In genomic region chr10:30528427-30528782, GRCh38 we compare ENCODE assay signal across 16 cellular contexts.
DNase-seq lines count a peak whose midpoint lies in the region; ATAC-seq and TF ChIP-seq lines count a peak whose summit lies in the region.
"Had no signal": no experiment of that assay in that cellular context is flagged by ENCODE, and none has a peak within 500 bp of the region (broad histone marks: within the 10 kb centered on the region; RNA-seq: fewer than 3 reads in every experiment).

No MANE protein-coding gene starts in this region.

- peak overlapping the region; percentile 21 to 46 for H3K4me3 Mint-ChIP-seq in activated T-cell treated with anti-CD3 and anti-CD28 coated beads, Interleukin-2, amount 50 U/mL, for 72 hours
- peak overlapping the region; percentile 70 for H3K4me3 Mint-ChIP-seq in central memory CD8-positive, alpha-beta T cell
- no peak overlapping the region for H3K4me3 Mint-ChIP-seq in stimulated activated memory B cell treated with anti-CD40 and anti-IgM and Interleukin-4, amounts not matched to agents 10 μg/mL and 1 μg/mL and 100 μg/mL, for 72 hours

- H2AFZ ChIP-seq in osteoblast (ENCODE audit: low read length) = no peak overlapping the region

- DNase-seq in activated T-cell treated with anti-CD3 and anti-CD28 coated beads, Interleukin-2, amount 50 U/mL, for 72 hours = no peak
- no peak for DNase-seq in activated T-cell treated with anti-CD3 and anti-CD28 coated beads, Interleukin-2, amount 50 U/mL, for 1 hour
- no peak for DNase-seq in central memory CD8-positive, alpha-beta T cell (ENCODE audit: low spot score in 2 of 2)
- DNase-seq in osteoblast (ENCODE audit: insufficient read length, low spot score, missing footprints) = no peak
- no peak for DNase-seq in BE2C
- DNase-seq in retina = no peak
- DNase-seq: activated CD4-positive, alpha-beta T cell treated with anti-CD3 and anti-CD28 coated beads for 48 hours; activated gamma-delta T cell; midbrain; NCI-H1417; NCI-H226; NK-92 treated with Interleukin-12 subunit alpha and Interleukin-12 subunit beta, amount 100 ng/mL, for 24 hours had no signal

- H3K27me3 Mint-ChIP-seq in activated T-cell treated with anti-CD3 and anti-CD28 coated beads, Interleukin-2, amount 50 U/mL, for 72 hours (ENCODE audit: low read depth) = no peaks in the 10 kb centered on the region
- no peaks in the 10 kb centered on the region for H3K27me3 Mint-ChIP-seq in central memory CD8-positive, alpha-beta T cell
- H3K27me3 Mint-ChIP-seq in stimulated activated memory B cell treated with anti-CD40 and anti-IgM and Interleukin-4, amounts not matched to agents 10 μg/mL and 1 μg/mL and 100 μg/mL, for 72 hours = no peaks in the 10 kb centered on the region

- H4K20me1 ChIP-seq in osteoblast (ENCODE audit: insufficient read depth, low read length) = no peaks in the 10 kb centered on the region

- H3K27me3 ChIP-seq in osteoblast (ENCODE audit: insufficient read depth, low read length) (no peaks in the 10 kb centered on the region), BE2C (0 out of 2 replicates have a peak, but pooled peaks cover 4% of the 10 kb centered on the region)
- H3K27me3 ChIP-seq: breast epithelium had no signal

- H3K4me3 ChIP-seq in osteoblast (ENCODE audit: insufficient read depth, low read length) = no peak overlapping the region
- H3K4me3 ChIP-seq in BE2C (ENCODE audit: low read depth, low read length) = no peak overlapping the region
- H3K4me3 ChIP-seq: breast epithelium had no signal

- TF ChIP-seq CTCF in osteoblast (IDR thresholded peaks at IDR 0.05; ENCODE audit: extremely low read depth, low read depth, low read length) (no peak), BE2C (IDR thresholded peaks at IDR 0.05; ENCODE audit: low read depth, low read length) (no peak)

- H3K79me2 ChIP-seq in osteoblast (ENCODE audit: insufficient read depth, low read length) = no peaks in the 10 kb centered on the region

- peaks cover 70% of the 10 kb centered on the region for H3K4me1 Mint-ChIP-seq in activated T-cell treated with anti-CD3 and anti-CD28 coated beads, Interleukin-2, amount 50 U/mL, for 72 hours (ENCODE audit: low read depth)
- peaks cover 75% of the 10 kb centered on the region for H3K4me1 Mint-ChIP-seq in central memory CD8-positive, alpha-beta T cell
- H3K4me1 Mint-ChIP-seq in stimulated activated memory B cell treated with anti-CD40 and anti-IgM and Interleukin-4, amounts not matched to agents 10 μg/mL and 1 μg/mL and 100 μg/mL, for 72 hours = peaks cover 61% of the 10 kb centered on the region

- no peaks in the 10 kb centered on the region for H3K36me3 Mint-ChIP-seq in activated T-cell treated with anti-CD3 and anti-CD28 coated beads, Interleukin-2, amount 50 U/mL, for 72 hours (ENCODE audit: insufficient read depth in 2 of 2)
- peaks cover 19% of the 10 kb centered on the region for H3K36me3 Mint-ChIP-seq in central memory CD8-positive, alpha-beta T cell (ENCODE audit: insufficient read depth)
- H3K36me3 Mint-ChIP-seq in stimulated activated memory B cell treated with anti-CD40 and anti-IgM and Interleukin-4, amounts not matched to agents 10 μg/mL and 1 μg/mL and 100 μg/mL, for 72 hours = no peaks in the 10 kb centered on the region

- H3K9me3 Mint-ChIP-seq in activated T-cell treated with anti-CD3 and anti-CD28 coated beads, Interleukin-2, amount 50 U/mL, for 72 hours = no peaks in the 10 kb centered on the region
- no peaks in the 10 kb centered on the region for H3K9me3 Mint-ChIP-seq in central memory CD8-positive, alpha-beta T cell
- H3K9me3 Mint-ChIP-seq in stimulated activated memory B cell treated with anti-CD40 and anti-IgM and Interleukin-4, amounts not matched to agents 10 μg/mL and 1 μg/mL and 100 μg/mL, for 72 hours = no peaks in the 10 kb centered on the region

- no peaks in the 10 kb centered on the region for H3K4me1 ChIP-seq in osteoblast (ENCODE audit: insufficient read depth, low read length)
- no peaks in the 10 kb centered on the region for H3K4me1 ChIP-seq in BE2C
- H3K4me1 ChIP-seq: breast epithelium had no signal

- no peak overlapping the region for H3K4me2 ChIP-seq in osteoblast (ENCODE audit: insufficient read depth, low read length)

- ATAC-seq in activated T-cell treated with anti-CD3 and anti-CD28 coated beads, Interleukin-2, amount 50 U/mL, for 72 hours (replicated peaks in 1 of 2) = peak in 1 of 2 donors; percentile 25
- no peak for ATAC-seq in central memory CD8-positive, alpha-beta T cell (replicated peaks; ENCODE audit: extremely low read depth, poor library complexity, severe bottlenecking)
- no peak for ATAC-seq in stimulated activated memory B cell treated with anti-CD40 and anti-IgM and Interleukin-4, amounts not matched to agents 10 μg/mL and 1 μg/mL and 100 μg/mL, for 72 hours

- peak overlapping the region; percentile 85 for H3K27ac Mint-ChIP-seq in activated T-cell treated with anti-CD3 and anti-CD28 coated beads, Interleukin-2, amount 50 U/mL, for 72 hours
- H3K27ac Mint-ChIP-seq in central memory CD8-positive, alpha-beta T cell (ENCODE audit: low read depth) = peak overlapping the region; percentile 96
- peak overlapping the region; percentile 100 for H3K27ac Mint-ChIP-seq in stimulated activated memory B cell treated with anti-CD40 and anti-IgM and Interleukin-4, amounts not matched to agents 10 μg/mL and 1 μg/mL and 100 μg/mL, for 72 hours

- no peaks in the 10 kb centered on the region for H3K9me3 ChIP-seq in KOPT-K1 (ENCODE audit: insufficient read depth, low read length, poor library complexity, severe bottlenecking)
- H3K9me3 ChIP-seq in osteoblast (ENCODE audit: low read depth, low read length) = no peaks in the 10 kb centered on the region
- no peaks in the 10 kb centered on the region for H3K9me3 ChIP-seq in BE2C
- H3K9me3 ChIP-seq: breast epithelium had no signal

- H3K27ac ChIP-seq in KOPT-K1 (ENCODE audit: low read depth, low read length, poor library complexity, severe bottlenecking) = peak overlapping the region; percentile 97
- H3K27ac ChIP-seq in osteoblast (ENCODE audit: low read depth, low read length) = no peak overlapping the region
- H3K27ac ChIP-seq: KMS-11 had no signal

- no peaks in the 10 kb centered on the region for H3K36me3 ChIP-seq in KOPT-K1 (ENCODE audit: insufficient read depth, low read length)
- no peaks in the 10 kb centered on the region for H3K36me3 ChIP-seq in osteoblast (ENCODE audit: insufficient read depth, low read length)
- H3K36me3 ChIP-seq in BE2C = no peaks in the 10 kb centered on the region
- H3K36me3 ChIP-seq: breast epithelium had no signal
